ENCODE assay signal across 24 cellular contexts in the genomic region with DNA sequence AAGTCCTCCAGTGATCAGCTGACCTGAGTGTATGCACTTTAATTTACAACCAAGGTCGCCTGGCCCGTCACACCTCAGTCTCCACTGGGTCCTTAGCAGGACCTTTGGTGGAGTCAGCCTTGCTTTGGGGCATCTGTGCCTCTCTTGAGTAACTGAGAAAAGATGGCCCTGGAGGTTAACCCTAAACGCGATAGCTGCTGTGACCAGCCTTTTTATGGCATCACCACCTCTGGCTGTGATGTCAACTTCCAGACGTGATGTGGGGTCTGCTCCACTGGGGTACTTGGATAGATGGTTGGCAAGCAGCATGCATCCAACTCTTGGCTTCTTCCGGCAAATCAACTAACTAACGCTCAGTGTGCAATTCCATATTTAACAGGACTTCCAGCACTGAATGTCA.
"Had no signal": no experiment of that assay in that cellular context is flagged by ENCODE, and none has a peak within 500 bp of the region (broad histone marks: within the 10 kb centered on the region; RNA-seq: fewer than 3 reads in every experiment).

No MANE protein-coding gene starts in this region.

- H3K27me3 ChIP-seq: foreskin keratinocyte, hepatocyte, ovary, thyroid gland had no signal

- H3K36me3 ChIP-seq: esophagus muscularis mucosa, gastroesophageal sphincter, heart left ventricle, lower lobe of right lung, ovary, thyroid gland had no signal

- H3K4me1 ChIP-seq: esophagus muscularis mucosa, foreskin keratinocyte, gastroesophageal sphincter, heart left ventricle, lower lobe of right lung, thyroid gland had no signal

- H3K4me3 ChIP-seq: coronary artery, esophagus muscularis mucosa, gastroesophageal sphincter, heart left ventricle, hepatocyte, lower lobe of right lung, ovary, thyroid gland had no signal

- FAIRE-seq: endothelial cell of umbilical vein, islet of Langerhans, small intestine had no signal

- H3K9me3 ChIP-seq: esophagus muscularis mucosa, gastroesophageal sphincter, heart left ventricle, lower lobe of right lung, ovary, thyroid gland had no signal

- ATAC-seq: foreskin keratinocyte; gastroesophageal sphincter; heart left ventricle; left ventricle myocardium superior; lower lobe of right lung; naive thymus-derived CD8-positive, alpha-beta T cell; stimulated activated naive CD8-positive, alpha-beta T cell treated with anti-CD3 and anti-CD28 coated beads, Interleukin-15, amount 100 ng/mL, for 72 hours had no signal

- H3K27ac ChIP-seq: coronary artery, esophagus muscularis mucosa, foreskin keratinocyte, gastroesophageal sphincter, heart left ventricle, hepatocyte, lower lobe of right lung, ovary, thyroid gland had no signal

- DNase-seq: dermis blood vessel endothelial cell; effector memory CD4-positive, alpha-beta T cell; foreskin keratinocyte; left ventricle myocardium superior; lower lobe of right lung; occipital lobe; small intestine; stimulated activated CD4-positive, alpha-beta T cell treated with anti-CD3 and anti-CD28 coated beads, Interleukin-12 subunit alpha, Interleukin-12 subunit beta, amount 100 ng/mL, for 4 hours; stimulated activated CD4-positive, alpha-beta T cell treated with anti-CD3 and anti-CD28 coated beads, Interleukin-1b, Interleukin-23, amount 100 ng/mL, for 48 hours; stimulated activated CD4-positive, alpha-beta T cell treated with anti-CD3 and anti-CD28 coated beads, Interleukin-4, amount 100 ng/mL, for 1 hour; stimulated activated CD8-positive, alpha-beta memory T cell treated with anti-CD3 and anti-CD28 coated beads, Interleukin-4, amount 100 ng/mL, for 48 hours; stimulated activated naive CD4-positive, alpha-beta T cell; stimulated activated naive CD8-positive, alpha-beta T cell treated with anti-CD3 and anti-CD28 coated beads, Interleukin-15, amount 100 ng/mL, for 72 hours; thyroid gland; trophoblast cell had no signal
